In the genomic region with DNA sequence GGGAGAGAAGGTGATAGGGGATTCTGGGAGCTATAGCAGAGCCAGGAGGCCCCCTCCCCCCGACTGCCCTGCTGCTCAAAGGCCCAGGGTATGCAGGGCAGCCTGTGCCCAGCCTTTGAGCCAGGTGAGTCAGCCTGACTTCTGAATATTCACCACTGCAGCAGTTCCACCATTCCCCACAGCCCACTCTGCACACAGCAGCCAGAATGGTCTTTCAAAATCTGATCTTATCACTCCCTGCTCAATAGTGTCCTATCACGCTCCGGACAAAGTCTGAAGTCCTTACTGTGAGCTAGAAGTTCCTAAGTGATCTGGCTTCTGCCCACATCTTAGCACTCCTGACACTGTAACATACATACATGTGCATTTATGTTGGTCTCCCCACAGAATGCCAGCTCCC, we compare ENCODE assay signal across 17 cellular contexts.
A peak's percentile ranks its signal among the peaks of the same experiment; 100 is the strongest.
DNase-seq lines count a peak whose midpoint lies in the region; ATAC-seq and TF ChIP-seq lines count a peak whose summit lies in the region.
"Had no signal": no experiment of that assay in that cellular context is flagged by ENCODE, and none has a peak within 500 bp of the region (broad histone marks: within the 10 kb centered on the region; RNA-seq: fewer than 3 reads in every experiment).

No MANE protein-coding gene starts in this region.

- no peak overlapping the region for H3K4me2 ChIP-seq in hepatocyte
- H3K4me2 ChIP-seq: GM23338 had no signal

- no peak overlapping the region for H3K4me3 ChIP-seq in hepatocyte
- no peak overlapping the region for H3K4me3 ChIP-seq in liver (ENCODE audit: low read depth in 1 of 3, low read length in 3 of 3)
- H3K4me3 ChIP-seq in vagina = no peak overlapping the region
- H3K4me3 ChIP-seq: GM23338 had no signal

- H4K20me1 ChIP-seq in hepatocyte (ENCODE audit: insufficient read depth, poor library complexity, severe bottlenecking) = no peaks in the 10 kb centered on the region

- 55% methylated on average over 3 of the region's 3 CpGs for WGBS in hepatocyte (ENCODE audit: low lambda C conversion rate, missing lambda C conversion rate)
- WGBS in liver = 23% methylated on average over 3 of the region's 3 CpGs

- H3K79me2 ChIP-seq in hepatocyte = no peaks in the 10 kb centered on the region

- H3K4me1 ChIP-seq in hepatocyte (ENCODE audit: insufficient read depth) (peaks cover 7% of the 10 kb centered on the region), liver (ENCODE audit: control insufficient read depth in 4 of 4, insufficient read depth in 4 of 4, low read length in 3 of 4) (peaks cover 12 to 43% (median 29%) of the 10 kb centered on the region in 4 donors), vagina (no peaks in the 10 kb centered on the region)

- H3K9ac ChIP-seq in liver (ENCODE audit: low read depth in 1 of 2, low read length in 2 of 2) = no peak overlapping the region

- DNase-seq in HuH-7 (ENCODE audit: low spot score) = peak; percentile 18
- peak; percentile 43 for DNase-seq in hepatocyte (ENCODE audit: low spot score)
- peak; percentile 44 to 72 for DNase-seq in vagina (ENCODE audit: extremely low spot score in 2 of 2)
- no peak for DNase-seq in midbrain (lab: John Stamatoyannopoulos, UW)
- DNase-seq in sciatic nerve (ENCODE audit: low spot score) = no peak
- DNase-seq: C1 segment of cervical spinal cord; Calu3; CD4-positive, alpha-beta memory T cell; COR-L47; DMS53; DMS79 treated with DMSO at 0.1 percent for 48 hours; GF-D8; HCEC 1CT had no signal

- peak in 1 of 2 donors; percentile 38 for TF ChIP-seq RAD21 in liver (IDR thresholded peaks at IDR 0.05)

- ATAC-seq in GM18907 (IDR thresholded peaks at IDR 0.05; ENCODE audit: unreplicated experiment) (no peak), sciatic nerve (no peak), HG03097 (IDR thresholded peaks at IDR 0.05; ENCODE audit: low FRiP score, unreplicated experiment) (no peak)
- ATAC-seq: GM23338 had no signal

- H2AFZ ChIP-seq in hepatocyte = no peak overlapping the region
- H2AFZ ChIP-seq: GM23338 had no signal

- H3K27ac ChIP-seq in hepatocyte (peak overlapping the region; percentile 58), liver (ENCODE audit: low read depth in 1 of 2, low read length in 2 of 2) (peak overlapping the region; percentile 67 to 73), vagina (no peak overlapping the region)

- no peak for TF ChIP-seq POLR2A in vagina (IDR thresholded peaks at IDR 0.05)

- H3K27me3 ChIP-seq in hepatocyte (peaks cover 3% of the 10 kb centered on the region), liver (ENCODE audit: control insufficient read depth in 4 of 4, insufficient read depth in 4 of 4, low read length in 3 of 4) (no peaks in the 10 kb centered on the region), vagina (no peaks in the 10 kb centered on the region)

- intact Hi-C loops in vagina (cut with DNase I) (no loop called here), sciatic nerve (cut with DNase I) (no loop called here)

- H3K9me3 ChIP-seq in hepatocyte (ENCODE audit: low read depth) = no peaks in the 10 kb centered on the region
- H3K9me3 ChIP-seq in liver (ENCODE audit: control insufficient read depth in 4 of 4, low read length in 3 of 4) = peaks cover 0 to 3% (median 0%) of the 10 kb centered on the region in 4 donors
- no peaks in the 10 kb centered on the region for H3K9me3 ChIP-seq in vagina

- H3K9me2 ChIP-seq in hepatocyte (replicated peaks; ENCODE audit: insufficient read depth) = no peaks in the 10 kb centered on the region

- TF ChIP-seq CTCF in hepatocyte (IDR thresholded peaks at IDR 0.05; ENCODE audit: poor library complexity) (no peak), liver (IDR thresholded peaks at IDR 0.05; ENCODE audit: low read depth, low read length, missing input control) (no peak), vagina (IDR thresholded peaks at IDR 0.05) (no peak)

- H3K36me3 ChIP-seq in hepatocyte (replicated peaks; ENCODE audit: insufficient read depth, low read depth) (no peaks in the 10 kb centered on the region), liver (ENCODE audit: control insufficient read depth in 4 of 4, insufficient read depth in 3 of 4, low read depth in 1 of 4, low read length in 3 of 4) (no peaks in the 10 kb centered on the region), vagina (no peaks in the 10 kb centered on the region)

TF ChIP-seq in liver, 16 proteins besides CTCF, POLR2A, EP300 and RAD21:
- peak; percentile 84 to 95 for TF ChIP-seq JUND (IDR thresholded peaks at IDR 0.05)
- TF ChIP-seq REST (IDR thresholded peaks at IDR 0.05) = peak; percentile 69
- peak; percentile 98 to 99 for TF ChIP-seq HNF4A (conservative IDR thresholded peaks at IDR 0.05)
- TF ChIP-seq RXRA (IDR thresholded peaks at IDR 0.05) = peak; percentile 69 to 90
- TF ChIP-seq, protein P1, sequence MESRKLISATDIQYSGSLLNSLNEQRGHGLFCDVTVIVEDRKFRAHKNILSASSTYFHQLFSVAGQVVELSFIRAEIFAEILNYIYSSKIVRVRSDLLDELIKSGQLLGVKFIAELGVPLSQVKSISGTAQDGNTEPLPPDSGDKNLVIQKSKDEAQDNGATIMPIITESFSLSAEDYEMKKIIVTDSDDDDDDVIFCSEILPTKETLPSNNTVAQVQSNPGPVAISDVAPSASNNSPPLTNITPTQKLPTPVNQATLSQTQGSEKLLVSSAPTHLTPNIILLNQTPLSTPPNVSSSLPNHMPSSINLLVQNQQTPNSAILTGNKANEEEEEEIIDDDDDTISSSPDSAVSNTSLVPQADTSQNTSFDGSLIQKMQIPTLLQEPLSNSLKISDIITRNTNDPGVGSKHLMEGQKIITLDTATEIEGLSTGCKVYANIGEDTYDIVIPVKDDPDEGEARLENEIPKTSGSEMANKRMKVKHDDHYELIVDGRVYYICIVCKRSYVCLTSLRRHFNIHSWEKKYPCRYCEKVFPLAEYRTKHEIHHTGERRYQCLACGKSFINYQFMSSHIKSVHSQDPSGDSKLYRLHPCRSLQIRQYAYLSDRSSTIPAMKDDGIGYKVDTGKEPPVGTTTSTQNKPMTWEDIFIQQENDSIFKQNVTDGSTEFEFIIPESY (IDR thresholded peaks at IDR 0.05) = peak; percentile 78
- TF ChIP-seq, protein P2, sequence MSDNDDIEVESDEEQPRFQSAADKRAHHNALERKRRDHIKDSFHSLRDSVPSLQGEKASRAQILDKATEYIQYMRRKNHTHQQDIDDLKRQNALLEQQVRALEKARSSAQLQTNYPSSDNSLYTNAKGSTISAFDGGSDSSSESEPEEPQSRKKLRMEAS (IDR thresholded peaks at IDR 0.05) = peak; percentile 80
- TF ChIP-seq HNF4G (IDR thresholded peaks at IDR 0.05) = peak; percentile 97
- TF ChIP-seq TAF1 (conservative IDR thresholded peaks at IDR 0.05) = no peak
- TF ChIP-seq FOXA2 (IDR thresholded peaks at IDR 0.05) = peak; percentile 64
- no peak for TF ChIP-seq NR2F2 (IDR thresholded peaks at IDR 0.05)
- TF ChIP-seq FOXA1 (IDR thresholded peaks at IDR 0.05) = peak; percentile 63
- peak in 1 of 2 donors; percentile 73 for TF ChIP-seq EGR1 (IDR thresholded peaks at IDR 0.05; ENCODE audit: low read depth in 2 of 2)
- peak; percentile 93 for TF ChIP-seq YY1 (IDR thresholded peaks at IDR 0.05)
- peak in 1 of 2 donors; percentile 25 for TF ChIP-seq GABPA (IDR thresholded peaks at IDR 0.05 in 1 of 2, conservative IDR thresholded peaks at IDR 0.05 in 1 of 2)
- no peak for TF ChIP-seq ATF3 (IDR thresholded peaks at IDR 0.05)
- TF ChIP-seq SP1 (IDR thresholded peaks at IDR 0.05) = peak; percentile 85

Comparison
In these comparisons a context has a peak if more than half of its experiments do, and no peak if none do; other contexts are left out.
1. DNase-seq: peak in HuH-7 (single experiment), hepatocyte (single experiment) and vagina (2 of 2); none in midbrain (single experiment) and sciatic nerve (single experiment).